Comparison of ENCODE assay signal across 8 cellular contexts in genomic region chr11:61361686-61362541, GRCh38. TPM values are rescaled to one million over a fixed set of nuclear protein-coding genes. Genes with fewer than 3 reads are reported as not detected.
DNase-seq lines count a peak whose midpoint lies in the region; ATAC-seq and TF ChIP-seq lines count a peak whose summit lies in the region.

TSS of gene CYB561A3 (minus strand) at chr11:61361882. CDS start at chr11:61356713, 5,169 bp downstream.
TSS of gene TMEM138 (plus strand) at chr11:61362374. CDS start at chr11:61364391, 2,017 bp downstream.

- H3K4me3 ChIP-seq in duodenal mucosa (ENCODE audit: low read depth in 1 of 2, low read length in 2 of 2) (peak within 1 kb of the TSS; percentile 80 to 90), lower leg skin (ENCODE audit: low read depth, poor library complexity, severe bottlenecking) (peak within 1 kb of the TSS; percentile 71)

- H3K4me3 Mint-ChIP-seq in activated CD4-positive, alpha-beta memory T cell treated with anti-CD3 and anti-CD28 coated beads for 36 hours = peak within 1 kb of the TSS; percentile 100

- DNase-seq in C1 segment of cervical spinal cord (lab: John Stamatoyannopoulos, UW) (peak; percentile 76 to 99 (median 96)), NCI-H748 treated with DMSO at 0.1 percent for 48 hours (lab: John Stamatoyannopoulos, UW) (peak; percentile 90), lower leg skin (ENCODE audit: low spot score in 2 of 2) (peak; percentile 89 to 98)
- DNase-seq in activated CD4-positive, alpha-beta memory T cell treated with anti-CD3 and anti-CD28 coated beads for 36 hours = peak; percentile 95
- peak; percentile 85 to 91 for DNase-seq in stimulated activated CD4-positive, alpha-beta T cell treated with anti-CD3 and anti-CD28 coated beads, Interleukin-4, amount 100 ng/mL, for 48 hours (ENCODE audit: low read depth in 2 of 2)

- H3K36me3 ChIP-seq in duodenal mucosa (ENCODE audit: control insufficient read depth in 1 of 2, insufficient read depth in 2 of 2, low read length in 2 of 2) = peaks cover 15 to 22% of the 10 kb centered on the region in 2 donors

- intact Hi-C loops in activated CD4-positive, alpha-beta memory T cell treated with anti-CD3 and anti-CD28 coated beads for 36 hours (cut with micrococcal nuclease) = loop anchor here (1.0 to 2.0 kb wide), 4 partner anchors 26 to 201 kb away; partner anchors contain the start of genes CPSF7, TMEM216 and VPS37C
- intact Hi-C loops in lower leg skin (cut with DNase I; ENCODE audit: low total_unique reads) = no loop called here

- no peaks in the 10 kb centered on the region for H3K9me3 ChIP-seq in duodenal mucosa (ENCODE audit: control insufficient read depth in 1 of 2, low read length in 2 of 2)

- peak within 1 kb of the TSS; percentile 96 for H3K27ac Mint-ChIP-seq in activated CD4-positive, alpha-beta memory T cell treated with anti-CD3 and anti-CD28 coated beads for 36 hours

- no peaks in the 10 kb centered on the region for H3K9me3 Mint-ChIP-seq in activated CD4-positive, alpha-beta memory T cell treated with anti-CD3 and anti-CD28 coated beads for 36 hours

- ATAC-seq in GM19351 (IDR thresholded peaks at IDR 0.05; ENCODE audit: unreplicated experiment) = peak; percentile 82
- ATAC-seq in HG03521 (IDR thresholded peaks at IDR 0.05; ENCODE audit: unreplicated experiment) = peak; percentile 87

- POLR2A ChIA-PET in activated CD4-positive, alpha-beta memory T cell treated with anti-CD3 and anti-CD28 coated beads for 36 hours (lab: Charles Lee) = interaction anchor here (0.8 to 3.2 kb wide), 12 partner anchors 14 to 87 kb away, joined by 3 to 30 read pairs (median 6); partner anchors contain the start of genes CPSF7, DDB1, SDHAF2 and TKFC

- no peaks in the 10 kb centered on the region for H3K27me3 ChIP-seq in duodenal mucosa (ENCODE audit: control insufficient read depth in 1 of 2, insufficient read depth in 2 of 2, low read length in 2 of 2)

- peaks cover 32% of the 10 kb centered on the region for H3K4me1 Mint-ChIP-seq in activated CD4-positive, alpha-beta memory T cell treated with anti-CD3 and anti-CD28 coated beads for 36 hours (ENCODE audit: low read depth)

- H3K9ac ChIP-seq in duodenal mucosa (ENCODE audit: low read depth in 1 of 2, low read length in 2 of 2) = peak within 1 kb of the TSS; percentile 87 to 98

- WGBS in lower leg skin, 2 donors = 0% methylated on average over 52 to 56 of the region's 65 CpGs

- peaks cover 31 to 41% of the 10 kb centered on the region in 2 donors for H3K4me1 ChIP-seq in duodenal mucosa (ENCODE audit: control insufficient read depth in 1 of 2, insufficient read depth in 2 of 2, low read length in 2 of 2)

- no peaks in the 10 kb centered on the region for H3K27me3 Mint-ChIP-seq in activated CD4-positive, alpha-beta memory T cell treated with anti-CD3 and anti-CD28 coated beads for 36 hours

- peaks cover 7% of the 10 kb centered on the region for H3K36me3 Mint-ChIP-seq in activated CD4-positive, alpha-beta memory T cell treated with anti-CD3 and anti-CD28 coated beads for 36 hours

- TF ChIP-seq CTCF in lower leg skin (IDR thresholded peaks at IDR 0.05) = no peak

- no peak for TF ChIP-seq POLR2A in lower leg skin (IDR thresholded peaks at IDR 0.05)

- peak within 1 kb of the TSS; percentile 97 for H3K27ac ChIP-seq in duodenal mucosa (ENCODE audit: low read depth, low read length)

- CTCF ChIA-PET in activated CD4-positive, alpha-beta memory T cell treated with anti-CD3 and anti-CD28 coated beads for 36 hours (lab: Charles Lee) = interaction anchor here (0.7 to 5.7 kb wide), 8 partner anchors 24 to 155 kb away, joined by 3 to 89 read pairs (median 8); partner anchors contain the start of genes CPSF7, DDB1, SDHAF2 and TKFC

RNA-seq across cellular contexts. Expression of gene CYB561A3, which starts in this region (rescaled TPM):
- total RNA-seq in activated CD4-positive, alpha-beta memory T cell treated with anti-CD3 and anti-CD28 coated beads for 36 hours = 10 to 100 TPM; 32.3 to 32.9 TPM
- total RNA-seq in lower leg skin = 100 to 1,000 TPM in 1 of 4 donors, 10 to 100 TPM in 3; 55.7 to 102 (median 76.8) TPM

RNA-seq across cellular contexts. Expression of gene TMEM138, which starts in this region (rescaled TPM):
- 10 to 100 TPM; 33.7 to 34.6 TPM for total RNA-seq in activated CD4-positive, alpha-beta memory T cell treated with anti-CD3 and anti-CD28 coated beads for 36 hours
- 10 to 100 TPM; 12.7 to 47.2 (median 18.1) TPM for total RNA-seq in lower leg skin

Comparison
In these comparisons a context has a peak if more than half of its experiments do, and no peak if none do; other contexts are left out.
1. Peak in every context shown above with its lines: DNase-seq, ATAC-seq, H3K4me3 ChIP-seq and H3K27ac ChIP-seq.